Comparison of ENCODE assay signal across 11 cellular contexts in genomic region chr13:44710576-44710975, GRCh38.
DNase-seq lines count a peak whose midpoint lies in the region; ATAC-seq and TF ChIP-seq lines count a peak whose summit lies in the region.
"Had no signal": no experiment of that assay in that cellular context is flagged by ENCODE, and none has a peak within 500 bp of the region (broad histone marks: within the 10 kb centered on the region; RNA-seq: fewer than 3 reads in every experiment).

No MANE protein-coding gene starts in this region.

- H3K27ac ChIP-seq in lower lobe of right lung, result no peak overlapping the region
- H3K27ac ChIP-seq: 22Rv1 had no signal

- H3K27ac Mint-ChIP-seq in T-helper 2 cell treated with Interferon-gamma antibody and Interleukin-4, amounts not matched to agents 5 μg/mL and 100 μg/mL, for 36 hours, result no peak overlapping the region
- H3K27ac Mint-ChIP-seq: T-helper 1 cell treated with Interleukin-12 subunit alpha and Interleukin-12 subunit beta and Interleukin-4 antibody, amounts not matched to agents 30 μg/mL and 1 μg/mL, for 36 hours had no signal

- H3K9me3 Mint-ChIP-seq in T-helper 2 cell treated with Interferon-gamma antibody and Interleukin-4, amounts not matched to agents 5 μg/mL and 100 μg/mL, for 36 hours, result no peaks in the 10 kb centered on the region
- H3K9me3 Mint-ChIP-seq: T-helper 1 cell treated with Interleukin-12 subunit alpha and Interleukin-12 subunit beta and Interleukin-4 antibody, amounts not matched to agents 30 μg/mL and 1 μg/mL, for 36 hours had no signal

- H3K36me3 Mint-ChIP-seq in T-helper 2 cell treated with Interferon-gamma antibody and Interleukin-4, amounts not matched to agents 5 μg/mL and 100 μg/mL, for 36 hours (ENCODE audit: low read depth), result no peaks in the 10 kb centered on the region

- H3K27me3 Mint-ChIP-seq in T-helper 2 cell treated with Interferon-gamma antibody and Interleukin-4, amounts not matched to agents 5 μg/mL and 100 μg/mL, for 36 hours (ENCODE audit: low read depth), result peaks cover 2% of the 10 kb centered on the region

- no peak overlapping the region for H3K4me3 ChIP-seq in epithelial cell of esophagus (ENCODE audit: low read length)
- H3K4me3 ChIP-seq in lower lobe of right lung, result no peak overlapping the region
- H3K4me3 ChIP-seq: heart right ventricle had no signal

- TF ChIP-seq CTCF in epithelial cell of esophagus (IDR thresholded peaks at IDR 0.05; ENCODE audit: insufficient read depth, low read depth, low read length, missing control alignments), result no peak
- no peak for TF ChIP-seq CTCF in lower lobe of right lung (IDR thresholded peaks at IDR 0.05)

- peak; percentile 50 for DNase-seq in T-helper 2 cell treated with Interferon-gamma antibody and Interleukin-4, amounts not matched to agents 5 μg/mL and 100 μg/mL, for 36 hours (ENCODE audit: low spot score)
- no peak for DNase-seq in T-helper 2 cell
- peak; percentile 21 to 22 for DNase-seq in Kasumi-1 (lab: John Stamatoyannopoulos, UW)
- peak; percentile 93 for DNase-seq in epithelial cell of esophagus (ENCODE audit: low read depth)
- peak; percentile 1 to 11 (median 7) for DNase-seq in stimulated activated CD4-positive, alpha-beta T cell treated with anti-CD3 and anti-CD28 coated beads, TNF-alpha, amount 100 ng/mL, for 48 hours (ENCODE audit: low read depth in 3 of 3)
- no peak for DNase-seq in SK-N-DZ (ENCODE audit: low spot score)
- no peak for DNase-seq in lower lobe of right lung
- no peak for DNase-seq in mucosa of gallbladder (ENCODE audit: low spot score)
- DNase-seq: heart right ventricle had no signal

- H3K9me3 ChIP-seq in lower lobe of right lung, result no peaks in the 10 kb centered on the region

- H3K36me3 ChIP-seq in lower lobe of right lung, result no peaks in the 10 kb centered on the region
- H3K36me3 ChIP-seq: heart right ventricle had no signal

- no peaks in the 10 kb centered on the region for H3K4me1 Mint-ChIP-seq in T-helper 2 cell treated with Interferon-gamma antibody and Interleukin-4, amounts not matched to agents 5 μg/mL and 100 μg/mL, for 36 hours (ENCODE audit: low read depth)

- H3K27me3 ChIP-seq in lower lobe of right lung (ENCODE audit: low read depth), result no peaks in the 10 kb centered on the region
- H3K27me3 ChIP-seq: heart right ventricle had no signal

- no peak for ATAC-seq in lower lobe of right lung

- H3K4me3 Mint-ChIP-seq in T-helper 2 cell treated with Interferon-gamma antibody and Interleukin-4, amounts not matched to agents 5 μg/mL and 100 μg/mL, for 36 hours, result no peak overlapping the region
- H3K4me3 Mint-ChIP-seq: T-helper 1 cell treated with Interleukin-12 subunit alpha and Interleukin-12 subunit beta and Interleukin-4 antibody, amounts not matched to agents 30 μg/mL and 1 μg/mL, for 36 hours had no signal

- intact Hi-C loops in lower lobe of right lung (cut with DNase I), result no loop called here

- no peaks in the 10 kb centered on the region for H3K4me1 ChIP-seq in lower lobe of right lung

Comparison
In these comparisons a context has a peak if more than half of its experiments do, and no peak if none do; other contexts are left out.
1. DNase-seq: peak in T-helper 2 cell treated with Interferon-gamma antibody and Interleukin-4, amounts not matched to agents 5 μg/mL and 100 μg/mL, for 36 hours (single experiment), Kasumi-1 (2 of 2), epithelial cell of esophagus (single experiment) and stimulated activated CD4-positive, alpha-beta T cell treated with anti-CD3 and anti-CD28 coated beads, TNF-alpha, amount 100 ng/mL, for 48 hours (3 of 3); none in T-helper 2 cell (0 of 5), SK-N-DZ (single experiment), lower lobe of right lung (single experiment) and mucosa of gallbladder (single experiment).